ENCODE assay signal across 9 cellular contexts in genomic region chr1:160251687-160252526, GRCh38. TPM values are rescaled to one million over a fixed set of nuclear protein-coding genes. Genes with fewer than 3 reads are reported as not detected.
DNase-seq lines count a peak whose midpoint lies in the region; ATAC-seq, FAIRE-seq and TF ChIP-seq lines count a peak whose summit lies in the region.
"Had no signal": no experiment of that assay in that cellular context is flagged by ENCODE, and none has a peak within 500 bp of the region (broad histone marks: within the 10 kb centered on the region; RNA-seq: fewer than 3 reads in every experiment).

No MANE protein-coding gene starts in this region.

- no peaks in the 10 kb centered on the region; a peak in 1 of 7 replicates for H3K4me1 ChIP-seq in H1 (replicated peaks in 1 of 4; ENCODE audit: control insufficient read depth in 3 of 4, insufficient read depth in 4 of 4, low read length in 3 of 4)
- H3K4me1 ChIP-seq in mesodermal cell (ENCODE audit: control insufficient read depth, insufficient read depth, low read length, poor library complexity, severe bottlenecking), result no peaks in the 10 kb centered on the region

- H3K36me3 ChIP-seq in H1 (ENCODE audit: control insufficient read depth in 2 of 4, insufficient read depth in 4 of 4, low read length in 3 of 4) (peaks cover 0 to 10% (median 0%) of the 10 kb centered on the region in 4 experiments; a peak in 3 of 8 replicates), mesodermal cell (ENCODE audit: control insufficient read depth, insufficient read depth, low read length) (peaks cover 43% of the 10 kb centered on the region)

- no peaks in the 10 kb centered on the region for H3K9me3 ChIP-seq in H1 (ENCODE audit: insufficient read depth in 2 of 2, low read depth in 1 of 2, low read length in 1 of 2)
- no peaks in the 10 kb centered on the region for H3K9me3 ChIP-seq in mesodermal cell (ENCODE audit: control insufficient read depth, low read length)
- H3K9me3 ChIP-seq: BLaER1 treated with 17β-estradiol and CSF1 and Interleukin-3, amounts not matched to agents 10 nM and 100 nM had no signal

- no peak overlapping the region for H2BK12ac ChIP-seq in H1 (ENCODE audit: low read depth, low read length)

- peak; percentile 77 for FAIRE-seq in H1 (lab: Jason Lieb, UNC)

- TF ChIP-seq POLR2A in H1 (IDR thresholded peaks at IDR 0.05; ENCODE audit: control extremely low read depth in 1 of 2, low read depth in 2 of 2, low read length in 2 of 2), result no peak

- TF ChIP-seq EP300 in H1 (IDR thresholded peaks at IDR 0.05; ENCODE audit: borderline replicate concordance in 1 of 2, low read depth in 2 of 2, low read length in 2 of 2), result no peak

- no peak overlapping the region for H2BK15ac ChIP-seq in H1 (ENCODE audit: low read length)

- no peak overlapping the region for H3K14ac ChIP-seq in H1 (ENCODE audit: insufficient read length)

- ATAC-seq in HG03354 (IDR thresholded peaks at IDR 0.05; ENCODE audit: poor library complexity, severe bottlenecking, unreplicated experiment), result peak; percentile 83

- no peak overlapping the region for H4K91ac ChIP-seq in H1 (replicated peaks; ENCODE audit: insufficient read length, low read length)

- peaks cover 0 to 74% of the 10 kb centered on the region in 2 experiments; a peak in 2 of 4 replicates for H3K79me2 ChIP-seq in H1 (ENCODE audit: control insufficient read depth in 1 of 2, insufficient read depth in 2 of 2, low read length in 2 of 2)

- WGBS in H1 (ENCODE audit: extremely low coverage in 1 of 2, insufficient coverage in 1 of 2, insufficient read length in 1 of 2, insufficient replicate concordance in 2 of 2, low coverage in 1 of 2, low lambda C conversion rate in 2 of 2, missing lambda C conversion rate in 1 of 2), 2 experiments, result 89% methylated on average over 5 of the region's 5 CpGs; no CpG with 5 or more reads in 1 of the 2 experiments
- 63 to 74% methylated on average over 3 to 4 of the region's 5 CpGs for WGBS in mesodermal cell (ENCODE audit: insufficient coverage in 2 of 2), 2 experiments

- H3K27me3 ChIP-seq in H1 (replicated peaks in 1 of 4; ENCODE audit: control insufficient read depth in 3 of 4, extremely low read depth in 1 of 4, insufficient read depth in 3 of 4, low read length in 3 of 4), result no peaks in the 10 kb centered on the region
- H3K27me3 ChIP-seq: BLaER1 treated with 17β-estradiol and CSF1 and Interleukin-3, amounts not matched to agents 10 nM and 100 nM had no signal

- TF ChIP-seq CTCF in H1 (IDR thresholded peaks at IDR 0.05; ENCODE audit: control extremely low read depth in 1 of 3, insufficient read depth in 1 of 3, low read depth in 1 of 3, low read length in 3 of 3), result peak in 2 of 3 experiments; percentile 76 to 78; a peak in 3 of 4 replicates

- H3K9ac ChIP-seq in H1 (replicated peaks in 1 of 4; ENCODE audit: extremely low read depth in 1 of 4, low read depth in 3 of 4, low read length in 3 of 4), result no peak overlapping the region

- H3K23me2 ChIP-seq in H1 (ENCODE audit: low read depth, low read length), result no peaks in the 10 kb centered on the region

- no peak overlapping the region for H3K23ac ChIP-seq in H1 (ENCODE audit: insufficient read length)

- peaks cover 2 to 3% of the 10 kb centered on the region in 2 experiments for H4K20me1 ChIP-seq in H1 (replicated peaks in 1 of 2; ENCODE audit: control insufficient read depth in 1 of 2, insufficient read depth in 2 of 2, low read length in 2 of 2)

- CTCF ChIA-PET in H1 (lab: Charles Lee; ENCODE audit: partially characterized antibody), result interaction anchor here (0.7 to 6.1 kb wide), 61 partner anchors 10 to 206 kb away, joined by 3 to 73 read pairs (median 6); partner anchors contain the start of genes ATP1A2, CASQ1, DCAF8 and IGSF8

- peaks cover 4% of the 10 kb centered on the region for H3K79me1 ChIP-seq in H1 (ENCODE audit: low read depth, low read length)

- POLR2A ChIA-PET in H1 (lab: Charles Lee; ENCODE audit: partially characterized antibody), result interaction anchor here (0.6 to 3.7 kb wide), 19 partner anchors 8 to 181 kb away, joined by 3 to 37 read pairs (median 4); partner anchors contain the start of genes CASQ1 and DCAF8

- peak; percentile 84 to 91 for TF ChIP-seq RAD21 in H1 (IDR thresholded peaks at IDR 0.05 in 1 of 2, conservative IDR thresholded peaks at IDR 0.05 in 1 of 2; ENCODE audit: low read depth in 2 of 2, low read length in 2 of 2)

- no peak overlapping the region for H4K5ac ChIP-seq in H1 (ENCODE audit: insufficient read length, low read depth, low read length)

- H3K56ac ChIP-seq in H1 (replicated peaks; ENCODE audit: insufficient read length, low read depth, low read length), result no peak overlapping the region

- H4K8ac ChIP-seq in H1 (ENCODE audit: extremely low read depth, insufficient read depth, low read length), result no peak overlapping the region

- no peak overlapping the region for H3K27ac ChIP-seq in H1 (ENCODE audit: low read depth, low read length)
- H3K27ac ChIP-seq in mesodermal cell (ENCODE audit: low read depth, low read length, severe bottlenecking), result peak overlapping the region; percentile 46

- peak; percentile 68 for DNase-seq in NCI-H1436 (lab: John Stamatoyannopoulos, UW)
- no peak for DNase-seq in NCI-H1436 treated with DMSO at 0.1 percent for 48 hours (lab: John Stamatoyannopoulos, UW)
- DNase-seq in NCI-H526 treated with DMSO at 0.1 percent for 48 hours (lab: John Stamatoyannopoulos, UW), result peak; percentile 46
- peak; percentile 29 to 54 for DNase-seq in activated CD4-positive, alpha-beta T cell treated with anti-CD3 and anti-CD28 coated beads, Interleukin-2, amount 50 U/mL, for 48 hours
- DNase-seq in H1 (ENCODE audit: low read depth in 1 of 2, low spot score in 2 of 2), result no peak
- DNase-seq in stimulated activated naive CD4-positive, alpha-beta T cell (lab: John Stamatoyannopoulos, UW), result peak; percentile 5 to 63 (median 55)

- H3K4me2 ChIP-seq in H1 (ENCODE audit: insufficient read depth in 1 of 2, low read depth in 2 of 2, low read length in 2 of 2), result no peak overlapping the region
- H3K4me2 ChIP-seq: BLaER1 treated with 17β-estradiol and CSF1 and Interleukin-3, amounts not matched to agents 10 nM and 100 nM had no signal

- H2AK5ac ChIP-seq in H1 (ENCODE audit: low read depth, low read length), result no peak overlapping the region

- H2BK5ac ChIP-seq in H1 (ENCODE audit: low read depth, low read length), result no peak overlapping the region; the same call in 1 of the 2 replicates

- no peak overlapping the region for H3K4me3 ChIP-seq in H1 (ENCODE audit: extremely low read depth in 1 of 4, insufficient read depth in 2 of 4, low read depth in 3 of 4, low read length in 4 of 4)
- no peak overlapping the region for H3K4me3 ChIP-seq in mesodermal cell (ENCODE audit: extremely low read depth, insufficient read depth, low read length, poor library complexity, severe bottlenecking)
- H3K4me3 ChIP-seq: BLaER1 treated with 17β-estradiol and CSF1 and Interleukin-3, amounts not matched to agents 10 nM and 100 nM had no signal

- no peak overlapping the region for H3K18ac ChIP-seq in H1 (ENCODE audit: extremely low read depth, low read length)

- no peak overlapping the region for H2BK20ac ChIP-seq in H1 (ENCODE audit: low read length)

- no peak overlapping the region for H3K4ac ChIP-seq in H1 (replicated peaks; ENCODE audit: insufficient read length, low read depth, low read length)

- H2AFZ ChIP-seq in H1 (ENCODE audit: low read length), result no peak overlapping the region

- H2BK120ac ChIP-seq in H1 (replicated peaks; ENCODE audit: low read depth, low read length), result no peak overlapping the region

TF ChIP-seq in H1, 55 proteins besides CTCF, POLR2A, EP300 and RAD21:
- TF ChIP-seq CEBPB (IDR thresholded peaks at IDR 0.05; ENCODE audit: low read depth, low read length) (peak; percentile 95), SRF (IDR thresholded peaks at IDR 0.05; ENCODE audit: low read depth, low read length) (no peak)

RNA-seq across cellular contexts. Expression of gene DCAF8, which starts 10.4 kb away (rescaled TPM):
- total RNA-seq in H1 (2021; fragmentation: NEBNext Ultra II Directional; extraction: Animal tissue kit (Norgen Biotek cat#: 25700)), result 110 and 113 TPM in 2 replicates
- 68.2 and 86.3 TPM in 2 replicates for polyA plus RNA-seq in H1 (2011; rRNA removed)
- polyA plus RNA-seq in H1 (2011; cell fraction: cytosol; rRNA removed), result 109 TPM
- polyA plus RNA-seq in H1 (2011; cell fraction: nucleus; rRNA removed), result 282 TPM
- polyA plus RNA-seq in H1 (2012, experiment 1 of 2), result 108 to 124 TPM (median 115 TPM) in 4 replicates
- polyA plus RNA-seq in H1 (2012, experiment 2 of 2), result 31.3 TPM
- polyA plus RNA-seq in H1 (2013, experiment 1 of 2), result 82.1 TPM
- polyA plus RNA-seq in H1 (2013, experiment 2 of 2), result 76.5 TPM
- polyA minus RNA-seq in H1 (2011; rRNA and poly(A)+ RNA removed), result 111 and 133 TPM in 2 replicates
- polyA minus RNA-seq in H1 (2011; cell fraction: cytosol; rRNA and poly(A)+ RNA removed), result 66.3 TPM
- 167 TPM for polyA minus RNA-seq in H1 (2011; cell fraction: nucleus; rRNA and poly(A)+ RNA removed)
- 99.9 TPM for polyA plus RNA-seq in mesodermal cell (2013, experiment 1 of 2)
- polyA plus RNA-seq in mesodermal cell (2013, experiment 2 of 2), result 92.4 TPM

RNA-seq across cellular contexts. Expression of gene PEX19, which starts 33.0 kb away (rescaled TPM):
- total RNA-seq in H1 (2021; fragmentation: NEBNext Ultra II Directional; extraction: Animal tissue kit (Norgen Biotek cat#: 25700)), result 80.2 TPM in 2 replicates
- polyA plus RNA-seq in H1 (2011; rRNA removed), result 36.4 and 50.4 TPM in 2 replicates
- 48.4 TPM for polyA plus RNA-seq in H1 (2011; cell fraction: cytosol; rRNA removed)
- 35.9 TPM for polyA plus RNA-seq in H1 (2011; cell fraction: nucleus; rRNA removed)
- polyA plus RNA-seq in H1 (2012, experiment 1 of 2), result 55.8 to 63.3 TPM (median 57.7 TPM) in 4 replicates
- 34.3 TPM for polyA plus RNA-seq in H1 (2012, experiment 2 of 2)
- polyA plus RNA-seq in H1 (2013, experiment 1 of 2), result 33.4 TPM
- polyA plus RNA-seq in H1 (2013, experiment 2 of 2), result 32.0 TPM
- polyA minus RNA-seq in H1 (2011; rRNA and poly(A)+ RNA removed), result 76.8 and 97.3 TPM in 2 replicates
- polyA minus RNA-seq in H1 (2011; cell fraction: cytosol; rRNA and poly(A)+ RNA removed), result 28.8 TPM
- polyA minus RNA-seq in H1 (2011; cell fraction: nucleus; rRNA and poly(A)+ RNA removed), result 69.6 TPM
- polyA plus RNA-seq in mesodermal cell (2013, experiment 1 of 2), result 60.5 TPM
- polyA plus RNA-seq in mesodermal cell (2013, experiment 2 of 2), result 52.2 TPM

RNA-seq across cellular contexts. Expression of gene PEA15, which starts 46.7 kb away (rescaled TPM):
- 75.1 and 78.8 TPM in 2 replicates for total RNA-seq in H1 (2021; fragmentation: NEBNext Ultra II Directional; extraction: Animal tissue kit (Norgen Biotek cat#: 25700))
- 68.2 and 71.3 TPM in 2 replicates for polyA plus RNA-seq in H1 (2011; rRNA removed)
- 97.2 TPM for polyA plus RNA-seq in H1 (2011; cell fraction: cytosol; rRNA removed)
- polyA plus RNA-seq in H1 (2011; cell fraction: nucleus; rRNA removed), result 65.2 TPM
- 56.1 to 71.9 TPM (median 69.0 TPM) in 4 replicates for polyA plus RNA-seq in H1 (2012, experiment 1 of 2)
- polyA plus RNA-seq in H1 (2012, experiment 2 of 2), result 67.9 TPM
- polyA plus RNA-seq in H1 (2013, experiment 1 of 2), result 109 TPM
- 115 TPM for polyA plus RNA-seq in H1 (2013, experiment 2 of 2)
- 77.4 and 108 TPM in 2 replicates for polyA minus RNA-seq in H1 (2011; rRNA and poly(A)+ RNA removed)
- 29.1 TPM for polyA minus RNA-seq in H1 (2011; cell fraction: cytosol; rRNA and poly(A)+ RNA removed)
- 35.7 TPM for polyA minus RNA-seq in H1 (2011; cell fraction: nucleus; rRNA and poly(A)+ RNA removed)
- 254 TPM for polyA plus RNA-seq in mesodermal cell (2013, experiment 1 of 2)
- 202 TPM for polyA plus RNA-seq in mesodermal cell (2013, experiment 2 of 2)

Comparison
In these comparisons a context has a peak if more than half of its experiments do, and no peak if none do; other contexts are left out.
1. DNase-seq: peak in NCI-H1436 (single experiment), NCI-H526 treated with DMSO at 0.1 percent for 48 hours (single experiment), activated CD4-positive, alpha-beta T cell treated with anti-CD3 and anti-CD28 coated beads, Interleukin-2, amount 50 U/mL, for 48 hours (2 of 2) and stimulated activated naive CD4-positive, alpha-beta T cell (6 of 6); none in NCI-H1436 treated with DMSO at 0.1 percent for 48 hours (single experiment) and H1 (0 of 2).